In genomic region chr6:28895131-28895812, GRCh38 we compare ENCODE assay signal across 1 cellular context.
A peak's percentile ranks its signal among the peaks of the same experiment; 100 is the strongest.
TF ChIP-seq lines count a peak whose summit lies in the region.

No MANE protein-coding gene starts in this region.

TF ChIP-seq in HepG2, 621 proteins besides CTCF, POLR2A, EP300 and RAD21 (continued from another document and continues in another):
- TF ChIP-seq ZBTB43 (CRISPR knock-in tag; conservative IDR thresholded peaks at IDR 0.05) (peak; percentile 61; the same call in 1 of the 2 replicates), ZNF143 (CRISPR knock-in tag; IDR thresholded peaks at IDR 0.05) (peak; percentile 21; the same call in 1 of the 2 replicates), ZNF142 (CRISPR knock-in tag; IDR thresholded peaks at IDR 0.05) (0 out of 2 replicates have a peak, but pooled peaks have one; percentile 58), BRF2 (CRISPR knock-in tag; IDR thresholded peaks at IDR 0.05) (no peak; the same call in 1 of the 2 replicates), DR1 (CRISPR knock-in tag; IDR thresholded peaks at IDR 0.05) (peak; percentile 59; the same call in 1 of the 2 replicates), ZNF670 (CRISPR knock-in tag; IDR thresholded peaks at IDR 0.05; ENCODE audit: borderline replicate concordance) (0 out of 2 replicates have a peak, but pooled peaks have one; percentile 11), TFDP1 (CRISPR knock-in tag; IDR thresholded peaks at IDR 0.05; ENCODE audit: borderline replicate concordance) (peak; percentile 80; the same call in 1 of the 2 replicates), SIN3A (IDR thresholded peaks at IDR 0.05; ENCODE audit: borderline replicate concordance, low read depth, low read length) (peak; percentile 64; the same call in 1 of the 2 replicates), ZNF33A (CRISPR knock-in tag; IDR thresholded peaks at IDR 0.05; ENCODE audit: borderline replicate concordance) (peak; percentile 33; the same call in 1 of the 2 replicates), ZNF350 (CRISPR knock-in tag; IDR thresholded peaks at IDR 0.05; ENCODE audit: borderline replicate concordance, low read depth) (no peak), RBFOX2 (IDR thresholded peaks at IDR 0.05; ENCODE audit: low read depth, low read length) (peak; percentile 82), ZNF747 (CRISPR knock-in tag; IDR thresholded peaks at IDR 0.05; ENCODE audit: borderline replicate concordance) (no peak), ZNF605 (CRISPR knock-in tag; IDR thresholded peaks at IDR 0.05) (no peak), ZKSCAN1 (IDR thresholded peaks at IDR 0.05; ENCODE audit: low read length) (no peak), ZNF343 (CRISPR knock-in tag; IDR thresholded peaks at IDR 0.05) (peak; percentile 65; the same call in 1 of the 2 replicates), MIER3 (CRISPR knock-in tag; IDR thresholded peaks at IDR 0.05; ENCODE audit: borderline replicate concordance) (0 out of 2 replicates have a peak, but pooled peaks have one; percentile 35), THAP9 (CRISPR knock-in tag; IDR thresholded peaks at IDR 0.05; ENCODE audit: borderline replicate concordance) (peak; percentile 91), ZSCAN20 (CRISPR knock-in tag; IDR thresholded peaks at IDR 0.05; ENCODE audit: borderline replicate concordance) (no peak), ARID4A (CRISPR knock-in tag; IDR thresholded peaks at IDR 0.05; ENCODE audit: borderline replicate concordance) (0 out of 2 replicates have a peak, but pooled peaks have one; percentile 47), ZFP37 (CRISPR knock-in tag; IDR thresholded peaks at IDR 0.05; ENCODE audit: borderline replicate concordance) (0 out of 2 replicates have a peak, but pooled peaks have one; percentile 47), HOXA3 (CRISPR knock-in tag; IDR thresholded peaks at IDR 0.05) (peak; percentile 55; the same call in 1 of the 2 replicates), ZNF512B (CRISPR knock-in tag; IDR thresholded peaks at IDR 0.05; ENCODE audit: borderline replicate concordance) (peak; percentile 74; the same call in 1 of the 2 replicates)
